23 cellular contexts compared by ENCODE assay signal in the genomic region with DNA sequence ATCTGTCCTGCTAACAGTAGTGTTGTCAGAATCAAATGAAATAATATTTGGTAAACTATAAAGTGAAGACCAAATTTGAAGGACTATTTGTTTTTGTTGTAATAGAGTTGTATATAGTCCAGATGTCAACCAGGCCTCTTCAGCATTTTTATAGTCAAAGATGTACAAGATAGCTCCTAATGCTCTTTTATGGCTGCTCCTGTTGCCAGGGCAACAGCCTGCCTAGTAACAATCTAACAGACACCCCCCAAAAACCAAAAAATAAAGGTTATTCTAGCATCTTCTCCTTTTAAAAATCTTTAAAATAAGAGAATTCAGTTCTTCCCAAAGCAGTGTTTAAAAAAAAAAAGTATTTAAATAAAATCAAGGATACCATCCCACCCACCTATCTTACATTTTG.
"Had no signal": no experiment of that assay in that cellular context is flagged by ENCODE, and none has a peak within 500 bp of the region (broad histone marks: within the 10 kb centered on the region; RNA-seq: fewer than 3 reads in every experiment).

No MANE protein-coding gene starts in this region.

- H3K36me3 ChIP-seq: MG63 had no signal

- H3K27me3 ChIP-seq: MG63, SJSA1 had no signal

- H3K27ac ChIP-seq: SJSA1, SK-N-MC had no signal

- FAIRE-seq: RCC 7860 had no signal

- H3K9me3 ChIP-seq: MG63, SJSA1 had no signal

- H3K4me3 ChIP-seq: MG63, SJSA1, SK-N-MC had no signal

- DNase-seq: Karpas-422, KG1, MG63, NCI-H1092, NCI-H1105 treated with DMSO at 0.1 percent for 48 hours, NCI-H1417 treated with DMSO at 0.1 percent for 48 hours, NCI-H146, NCI-H1694 treated with DMSO at 0.1 percent for 48 hours, NCI-H1930, NCI-H2081, NCI-H226, NCI-H446, NCI-H510A, NCI-H524 treated with DMSO at 0.1 percent for 48 hours, NCI-H69, NCI-H774, Right ventricle myocardium superior, RPMI8226, SIG-M5, T-helper 1 cell had no signal
